Comparison of ENCODE assay signal across 1 cellular context in the genomic region with DNA sequence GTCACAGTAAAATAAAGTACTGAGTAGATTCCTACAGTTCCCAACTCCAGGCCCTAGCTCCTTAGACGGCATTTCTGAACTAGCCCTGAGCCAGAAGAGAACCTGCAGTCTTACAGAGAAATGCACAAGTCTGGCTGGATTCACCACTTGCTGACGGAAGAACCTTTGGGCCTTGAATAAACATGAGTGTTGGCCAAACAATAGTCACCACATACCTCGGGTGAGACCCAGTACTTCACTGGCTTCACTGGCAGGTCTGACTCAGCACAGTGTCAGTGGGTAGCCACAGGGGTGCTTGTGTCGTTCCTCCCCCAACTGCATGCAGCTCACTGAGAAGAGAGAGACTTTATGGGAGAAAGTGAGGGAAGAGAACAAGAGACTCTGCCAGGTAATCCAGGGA.
TF ChIP-seq lines count a peak whose summit lies in the region.

No MANE protein-coding gene starts in this region.

TF ChIP-seq in HepG2, 621 proteins besides CTCF, POLR2A, EP300 and RAD21 (continued from another document):
- TF ChIP-seq, protein P1, sequence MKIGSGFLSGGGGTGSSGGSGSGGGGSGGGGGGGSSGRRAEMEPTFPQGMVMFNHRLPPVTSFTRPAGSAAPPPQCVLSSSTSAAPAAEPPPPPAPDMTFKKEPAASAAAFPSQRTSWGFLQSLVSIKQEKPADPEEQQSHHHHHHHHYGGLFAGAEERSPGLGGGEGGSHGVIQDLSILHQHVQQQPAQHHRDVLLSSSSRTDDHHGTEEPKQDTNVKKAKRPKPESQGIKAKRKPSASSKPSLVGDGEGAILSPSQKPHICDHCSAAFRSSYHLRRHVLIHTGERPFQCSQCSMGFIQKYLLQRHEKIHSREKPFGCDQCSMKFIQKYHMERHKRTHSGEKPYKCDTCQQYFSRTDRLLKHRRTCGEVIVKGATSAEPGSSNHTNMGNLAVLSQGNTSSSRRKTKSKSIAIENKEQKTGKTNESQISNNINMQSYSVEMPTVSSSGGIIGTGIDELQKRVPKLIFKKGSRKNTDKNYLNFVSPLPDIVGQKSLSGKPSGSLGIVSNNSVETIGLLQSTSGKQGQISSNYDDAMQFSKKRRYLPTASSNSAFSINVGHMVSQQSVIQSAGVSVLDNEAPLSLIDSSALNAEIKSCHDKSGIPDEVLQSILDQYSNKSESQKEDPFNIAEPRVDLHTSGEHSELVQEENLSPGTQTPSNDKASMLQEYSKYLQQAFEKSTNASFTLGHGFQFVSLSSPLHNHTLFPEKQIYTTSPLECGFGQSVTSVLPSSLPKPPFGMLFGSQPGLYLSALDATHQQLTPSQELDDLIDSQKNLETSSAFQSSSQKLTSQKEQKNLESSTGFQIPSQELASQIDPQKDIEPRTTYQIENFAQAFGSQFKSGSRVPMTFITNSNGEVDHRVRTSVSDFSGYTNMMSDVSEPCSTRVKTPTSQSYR (CRISPR knock-in tag; IDR thresholded peaks at IDR 0.05; ENCODE audit: borderline replicate concordance), result peak; percentile 43; the same call in 1 of the 2 replicates
- TF ChIP-seq FOSL2 (CRISPR knock-in tag; IDR thresholded peaks at IDR 0.05), result peak; percentile 84
- TF ChIP-seq, protein P2, sequence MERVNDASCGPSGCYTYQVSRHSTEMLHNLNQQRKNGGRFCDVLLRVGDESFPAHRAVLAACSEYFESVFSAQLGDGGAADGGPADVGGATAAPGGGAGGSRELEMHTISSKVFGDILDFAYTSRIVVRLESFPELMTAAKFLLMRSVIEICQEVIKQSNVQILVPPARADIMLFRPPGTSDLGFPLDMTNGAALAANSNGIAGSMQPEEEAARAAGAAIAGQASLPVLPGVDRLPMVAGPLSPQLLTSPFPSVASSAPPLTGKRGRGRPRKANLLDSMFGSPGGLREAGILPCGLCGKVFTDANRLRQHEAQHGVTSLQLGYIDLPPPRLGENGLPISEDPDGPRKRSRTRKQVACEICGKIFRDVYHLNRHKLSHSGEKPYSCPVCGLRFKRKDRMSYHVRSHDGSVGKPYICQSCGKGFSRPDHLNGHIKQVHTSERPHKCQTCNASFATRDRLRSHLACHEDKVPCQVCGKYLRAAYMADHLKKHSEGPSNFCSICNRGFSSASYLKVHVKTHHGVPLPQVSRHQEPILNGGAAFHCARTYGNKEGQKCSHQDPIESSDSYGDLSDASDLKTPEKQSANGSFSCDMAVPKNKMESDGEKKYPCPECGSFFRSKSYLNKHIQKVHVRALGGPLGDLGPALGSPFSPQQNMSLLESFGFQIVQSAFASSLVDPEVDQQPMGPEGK (CRISPR knock-in tag; IDR thresholded peaks at IDR 0.05), result peak; percentile 60
- peak in 1 of 2 experiments; percentile 35; a peak in 3 of 4 replicates for TF ChIP-seq MAFK (conservative IDR thresholded peaks at IDR 0.05 in 1 of 2, IDR thresholded peaks at IDR 0.05 in 1 of 2; ENCODE audit: low read length in 2 of 2)
- TF ChIP-seq SP4 (CRISPR knock-in tag; IDR thresholded peaks at IDR 0.05), result 0 out of 2 replicates have a peak, but pooled peaks have one; percentile 20
- no peak for TF ChIP-seq ZNF850 (CRISPR knock-in tag; conservative IDR thresholded peaks at IDR 0.05)
- 0 out of 2 replicates have a peak, but pooled peaks have one; percentile 10 for TF ChIP-seq MIER2 (CRISPR knock-in tag; IDR thresholded peaks at IDR 0.05)
- TF ChIP-seq SOX13 (IDR thresholded peaks at IDR 0.05), result peak; percentile 67; the same call in 1 of the 2 replicates
- TF ChIP-seq SOX13 (CRISPR knock-in tag; conservative IDR thresholded peaks at IDR 0.05 in 1 of 2, IDR thresholded peaks at IDR 0.05 in 1 of 2), result peak in 1 of 2 experiments; percentile 66; a peak in 1 of 4 replicates
- TF ChIP-seq ZNF644 (CRISPR knock-in tag; IDR thresholded peaks at IDR 0.05; ENCODE audit: low read depth), result peak; percentile 76; the same call in 1 of the 2 replicates
- TF ChIP-seq, protein P3, sequence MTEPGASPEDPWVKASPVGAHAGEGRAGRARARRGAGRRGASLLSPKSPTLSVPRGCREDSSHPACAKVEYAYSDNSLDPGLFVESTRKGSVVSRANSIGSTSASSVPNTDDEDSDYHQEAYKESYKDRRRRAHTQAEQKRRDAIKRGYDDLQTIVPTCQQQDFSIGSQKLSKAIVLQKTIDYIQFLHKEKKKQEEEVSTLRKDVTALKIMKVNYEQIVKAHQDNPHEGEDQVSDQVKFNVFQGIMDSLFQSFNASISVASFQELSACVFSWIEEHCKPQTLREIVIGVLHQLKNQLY (CRISPR knock-in tag; IDR thresholded peaks at IDR 0.05), result no peak
- TF ChIP-seq ZNF12 (CRISPR knock-in tag; IDR thresholded peaks at IDR 0.05), result 0 out of 2 replicates have a peak, but pooled peaks have one; percentile 59
- TF ChIP-seq, protein P4, sequence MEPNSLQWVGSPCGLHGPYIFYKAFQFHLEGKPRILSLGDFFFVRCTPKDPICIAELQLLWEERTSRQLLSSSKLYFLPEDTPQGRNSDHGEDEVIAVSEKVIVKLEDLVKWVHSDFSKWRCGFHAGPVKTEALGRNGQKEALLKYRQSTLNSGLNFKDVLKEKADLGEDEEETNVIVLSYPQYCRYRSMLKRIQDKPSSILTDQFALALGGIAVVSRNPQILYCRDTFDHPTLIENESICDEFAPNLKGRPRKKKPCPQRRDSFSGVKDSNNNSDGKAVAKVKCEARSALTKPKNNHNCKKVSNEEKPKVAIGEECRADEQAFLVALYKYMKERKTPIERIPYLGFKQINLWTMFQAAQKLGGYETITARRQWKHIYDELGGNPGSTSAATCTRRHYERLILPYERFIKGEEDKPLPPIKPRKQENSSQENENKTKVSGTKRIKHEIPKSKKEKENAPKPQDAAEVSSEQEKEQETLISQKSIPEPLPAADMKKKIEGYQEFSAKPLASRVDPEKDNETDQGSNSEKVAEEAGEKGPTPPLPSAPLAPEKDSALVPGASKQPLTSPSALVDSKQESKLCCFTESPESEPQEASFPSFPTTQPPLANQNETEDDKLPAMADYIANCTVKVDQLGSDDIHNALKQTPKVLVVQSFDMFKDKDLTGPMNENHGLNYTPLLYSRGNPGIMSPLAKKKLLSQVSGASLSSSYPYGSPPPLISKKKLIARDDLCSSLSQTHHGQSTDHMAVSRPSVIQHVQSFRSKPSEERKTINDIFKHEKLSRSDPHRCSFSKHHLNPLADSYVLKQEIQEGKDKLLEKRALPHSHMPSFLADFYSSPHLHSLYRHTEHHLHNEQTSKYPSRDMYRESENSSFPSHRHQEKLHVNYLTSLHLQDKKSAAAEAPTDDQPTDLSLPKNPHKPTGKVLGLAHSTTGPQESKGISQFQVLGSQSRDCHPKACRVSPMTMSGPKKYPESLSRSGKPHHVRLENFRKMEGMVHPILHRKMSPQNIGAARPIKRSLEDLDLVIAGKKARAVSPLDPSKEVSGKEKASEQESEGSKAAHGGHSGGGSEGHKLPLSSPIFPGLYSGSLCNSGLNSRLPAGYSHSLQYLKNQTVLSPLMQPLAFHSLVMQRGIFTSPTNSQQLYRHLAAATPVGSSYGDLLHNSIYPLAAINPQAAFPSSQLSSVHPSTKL (CRISPR knock-in tag; IDR thresholded peaks at IDR 0.05), result peak; percentile 29; the same call in 1 of the 2 replicates
- TF ChIP-seq TP53 (CRISPR knock-in tag; conservative IDR thresholded peaks at IDR 0.05), result no peak
TF ChIP-seq in HepG2: peak in this region for 23.
